ENCODE assay signal across 19 cellular contexts in genomic region chr6:158609455-158610155, GRCh38. TPM values are rescaled to one million over a fixed set of nuclear protein-coding genes. Genes with fewer than 3 reads are reported as not detected.
DNase-seq lines count a peak whose midpoint lies in the region; ATAC-seq, FAIRE-seq and TF ChIP-seq lines count a peak whose summit lies in the region.
"Had no signal": no experiment of that assay in that cellular context is flagged by ENCODE, and none has a peak within 500 bp of the region (broad histone marks: within the 10 kb centered on the region; RNA-seq: fewer than 3 reads in every experiment).

No MANE protein-coding gene starts in this region.

- H3K4me3 ChIP-seq in Caco-2 (ENCODE audit: low read depth, low read length) (no peak overlapping the region), endodermal cell (ENCODE audit: low read length) (no peak overlapping the region)
- H3K4me3 ChIP-seq: GM23248, PC-9 had no signal

- TF ChIP-seq CTCF in Caco-2 (IDR thresholded peaks at IDR 0.05; ENCODE audit: insufficient read depth in 1 of 2, low read depth in 1 of 2, low read length in 1 of 2, severe bottlenecking in 1 of 2, unreplicated experiment in 1 of 2) (no peak), endodermal cell (conservative IDR thresholded peaks at IDR 0.05) (no peak), D721Med (IDR thresholded peaks at IDR 0.05; ENCODE audit: insufficient read depth, missing control alignments) (no peak)

- no peak overlapping the region for H3K27ac Mint-ChIP-seq in activated CD8-positive, alpha-beta memory T cell treated with anti-CD3 and anti-CD28 coated beads, Interleukin-2, amount 10 ng/mL, durations not matched to agents 7 days and 5 days
- peak overlapping the region; percentile 75 for H3K27ac Mint-ChIP-seq in Caco-2 (ENCODE audit: unreplicated experiment)
- peak overlapping the region; percentile 97 for H3K27ac Mint-ChIP-seq in endodermal cell
- H3K27ac Mint-ChIP-seq: CD4-positive, alpha-beta T cell had no signal

- H3K9me3 ChIP-seq in Caco-2 (no peaks in the 10 kb centered on the region), endodermal cell (ENCODE audit: control insufficient read depth, low read length) (peaks cover 2% of the 10 kb centered on the region)
- H3K9me3 ChIP-seq: BE2C had no signal

- H3K4me3 Mint-ChIP-seq in activated CD8-positive, alpha-beta memory T cell treated with anti-CD3 and anti-CD28 coated beads, Interleukin-2, amount 10 ng/mL, durations not matched to agents 7 days and 5 days: no peak overlapping the region
- H3K4me3 Mint-ChIP-seq in Caco-2 (ENCODE audit: unreplicated experiment) (no peak overlapping the region), endodermal cell (no peak overlapping the region)
- H3K4me3 Mint-ChIP-seq: CD4-positive, alpha-beta T cell had no signal

- no peak overlapping the region for H3K27ac ChIP-seq in endodermal cell (ENCODE audit: low read depth, low read length)
- H3K27ac ChIP-seq: GM23248, KMS-11, PC-9 had no signal

- CTCF ChIA-PET in activated CD8-positive, alpha-beta memory T cell treated with anti-CD3 and anti-CD28 coated beads, Interleukin-2, amount 10 ng/mL, durations not matched to agents 7 days and 5 days (lab: Charles Lee): interaction anchor here (1.3 to 2.0 kb wide), 2 partner anchors 9 to 389 kb away, joined by 5 to 10 read pairs; no protein-coding TSS in a partner anchor
- CTCF ChIA-PET in Caco-2 (lab: Charles Lee): no interaction called here

- intact Hi-C loops in Caco-2 (cut with micrococcal nuclease; ENCODE audit: unreplicated experiment) (loop anchor here (2.0 kb wide), 2 partner anchors 73 to 395 kb away; no protein-coding TSS in a partner anchor), sciatic nerve (cut with DNase I) (loop anchor here (10.0 kb wide), 1 partner anchor 385 kb away; no protein-coding TSS in a partner anchor)

- BruUV-seq in Caco-2 (replicated peaks; lab: Mats Ljungman, UMichigan): no TSS peak

- H3K9ac ChIP-seq in endodermal cell (ENCODE audit: extremely low read depth, low read length, poor library complexity, severe bottlenecking): no peak overlapping the region
- H3K9ac ChIP-seq: GM23248, KMS-11 had no signal

- H3K27me3 ChIP-seq in Caco-2 (replicated peaks; ENCODE audit: control insufficient read depth, insufficient read depth, low read length) (no peaks in the 10 kb centered on the region), endodermal cell (ENCODE audit: control insufficient read depth, insufficient read depth, low read length, poor library complexity, severe bottlenecking) (no peaks in the 10 kb centered on the region)
- H3K27me3 ChIP-seq: BE2C had no signal

- peaks cover 47% of the 10 kb centered on the region for H3K36me3 Mint-ChIP-seq in activated CD8-positive, alpha-beta memory T cell treated with anti-CD3 and anti-CD28 coated beads, Interleukin-2, amount 10 ng/mL, durations not matched to agents 7 days and 5 days
- peaks cover 49% of the 10 kb centered on the region for H3K36me3 Mint-ChIP-seq in Caco-2 (ENCODE audit: insufficient read depth, unreplicated experiment)
- peaks cover 54% of the 10 kb centered on the region for H3K36me3 Mint-ChIP-seq in endodermal cell (ENCODE audit: low read depth)

- no peaks in the 10 kb centered on the region for H3K27me3 Mint-ChIP-seq in activated CD8-positive, alpha-beta memory T cell treated with anti-CD3 and anti-CD28 coated beads, Interleukin-2, amount 10 ng/mL, durations not matched to agents 7 days and 5 days
- H3K27me3 Mint-ChIP-seq in Caco-2 (ENCODE audit: insufficient read depth, unreplicated experiment): no peaks in the 10 kb centered on the region
- no peaks in the 10 kb centered on the region for H3K27me3 Mint-ChIP-seq in endodermal cell (ENCODE audit: insufficient read depth)
- H3K27me3 Mint-ChIP-seq: CD4-positive, alpha-beta T cell had no signal

- ATAC-seq in activated CD8-positive, alpha-beta memory T cell treated with anti-CD3 and anti-CD28 coated beads, Interleukin-2, amount 10 ng/mL, durations not matched to agents 7 days and 5 days: no peak
- ATAC-seq in sciatic nerve (peak; percentile 62), GM18907 (IDR thresholded peaks at IDR 0.05; ENCODE audit: unreplicated experiment) (no peak)

- WGBS in endodermal cell (ENCODE audit: insufficient coverage in 1 of 2, insufficient read length in 1 of 2), 2 experiments: 93 to 96% methylated on average over 11 to 13 of the region's 13 CpGs

- POLR2A ChIA-PET in Caco-2 (lab: Charles Lee): no interaction called here

- peak; percentile 27 for DNase-seq in activated CD8-positive, alpha-beta memory T cell treated with anti-CD3 and anti-CD28 coated beads, Interleukin-2, amount 10 ng/mL, durations not matched to agents 7 days and 5 days
- no peak for DNase-seq in activated CD8-positive, alpha-beta memory T cell treated with anti-CD3 and anti-CD28 coated beads, Interleukin-2, amount 50 U/mL, for 4 hours
- DNase-seq in Caco-2 (no peak), endodermal cell (peak; percentile 33), sciatic nerve (ENCODE audit: low spot score) (no peak), D721Med (ENCODE audit: insufficient read length, low spot score) (no peak), NCI-H446 (lab: John Stamatoyannopoulos, UW) (no peak)
- DNase-seq: 8988T; BE2C; CD4-positive, alpha-beta T cell; DMS79 treated with DMSO at 0.1 percent for 48 hours; GM23248; NCI-H1436; NCI-H2029; NCI-H2171 treated with DMSO at 0.1 percent for 48 hours; NCI-H774; PC-9 had no signal

- H3K4me1 Mint-ChIP-seq in activated CD8-positive, alpha-beta memory T cell treated with anti-CD3 and anti-CD28 coated beads, Interleukin-2, amount 10 ng/mL, durations not matched to agents 7 days and 5 days: peaks cover 3% of the 10 kb centered on the region
- H3K4me1 Mint-ChIP-seq in Caco-2 (ENCODE audit: low read depth, unreplicated experiment): peaks cover 41% of the 10 kb centered on the region
- peaks cover 23% of the 10 kb centered on the region for H3K4me1 Mint-ChIP-seq in endodermal cell

- no peak for FAIRE-seq in D721Med (lab: Jason Lieb, UNC)

- H3K4me1 ChIP-seq in Caco-2 (peaks cover 35% of the 10 kb centered on the region), endodermal cell (ENCODE audit: control insufficient read depth, insufficient read depth, low read length) (peaks cover 23% of the 10 kb centered on the region)

- H3K9me3 Mint-ChIP-seq in activated CD8-positive, alpha-beta memory T cell treated with anti-CD3 and anti-CD28 coated beads, Interleukin-2, amount 10 ng/mL, durations not matched to agents 7 days and 5 days (ENCODE audit: low read depth): no peaks in the 10 kb centered on the region
- H3K9me3 Mint-ChIP-seq in Caco-2 (ENCODE audit: unreplicated experiment) (no peaks in the 10 kb centered on the region), endodermal cell (peaks cover 4% of the 10 kb centered on the region)
- H3K9me3 Mint-ChIP-seq: CD4-positive, alpha-beta T cell had no signal

- H3K36me3 ChIP-seq in Caco-2 (ENCODE audit: control insufficient read depth, insufficient read depth, low read length) (peaks cover 4% of the 10 kb centered on the region), endodermal cell (ENCODE audit: control insufficient read depth, insufficient read depth, low read length) (peaks cover 71% of the 10 kb centered on the region)

RNA-seq across cellular contexts. Expression of gene DYNLT1, which starts 34.9 kb away (rescaled TPM):
- total RNA-seq in activated CD8-positive, alpha-beta memory T cell treated with anti-CD3 and anti-CD28 coated beads, Interleukin-2, amount 10 ng/mL, durations not matched to agents 7 days and 5 days: 100 to 1,000 TPM; 109 to 120 TPM
- total RNA-seq in Caco-2 (2022) (95.6 and 96.6 TPM in 2 replicates), endodermal cell (100 to 1,000 TPM; 112 to 148 TPM), sciatic nerve (58.6 TPM)
- polyA plus RNA-seq in endodermal cell (2013, experiment 1 of 2): 172 TPM
- polyA plus RNA-seq in endodermal cell (2013, experiment 2 of 2): 168 TPM

RNA-seq across cellular contexts. Expression of gene SYTL3, which starts 40.2 kb away (rescaled TPM):
- total RNA-seq in activated CD8-positive, alpha-beta memory T cell treated with anti-CD3 and anti-CD28 coated beads, Interleukin-2, amount 10 ng/mL, durations not matched to agents 7 days and 5 days: 100 to 1,000 TPM; 106 to 112 TPM
- 0.86 and 1.1 TPM in 2 replicates for total RNA-seq in Caco-2 (2022)
- total RNA-seq in endodermal cell: under 1 TPM; 0.58 to 0.79 TPM
- 0.46 TPM for polyA plus RNA-seq in endodermal cell (2013, experiment 1 of 2)
- 0.50 TPM for polyA plus RNA-seq in endodermal cell (2013, experiment 2 of 2)
- total RNA-seq in sciatic nerve: 2.5 TPM

RNA-seq across cellular contexts. Expression of gene TMEM181, which starts 49.7 kb away (rescaled TPM):
- 10 to 100 TPM; 14.0 to 17.4 TPM for total RNA-seq in activated CD8-positive, alpha-beta memory T cell treated with anti-CD3 and anti-CD28 coated beads, Interleukin-2, amount 10 ng/mL, durations not matched to agents 7 days and 5 days
- total RNA-seq in Caco-2 (2022): 25.7 and 26.7 TPM in 2 replicates
- total RNA-seq in endodermal cell: 10 to 100 TPM; 21.2 to 21.8 TPM
- polyA plus RNA-seq in endodermal cell (2013, experiment 1 of 2): 20.7 TPM
- 18.7 TPM for polyA plus RNA-seq in endodermal cell (2013, experiment 2 of 2)
- total RNA-seq in sciatic nerve: 18.4 TPM

Comparison
In these comparisons a context has a peak if more than half of its experiments do, and no peak if none do; other contexts are left out.
1. DNase-seq: peak in activated CD8-positive, alpha-beta memory T cell treated with anti-CD3 and anti-CD28 coated beads, Interleukin-2, amount 10 ng/mL, durations not matched to agents 7 days and 5 days (single experiment) and endodermal cell (single experiment); none in activated CD8-positive, alpha-beta memory T cell treated with anti-CD3 and anti-CD28 coated beads, Interleukin-2, amount 50 U/mL, for 4 hours (single experiment), Caco-2 (0 of 2), sciatic nerve (single experiment), D721Med (single experiment) and NCI-H446 (0 of 2).
2. RNA of gene SYTL3, which starts 40.2 kb away (total RNA-seq): 106 to 112 TPM in activated CD8-positive, alpha-beta memory T cell treated with anti-CD3 and anti-CD28 coated beads, Interleukin-2, amount 10 ng/mL, durations not matched to agents 7 days and 5 days; 2.5 TPM in sciatic nerve (single experiment), 0.86 to 1.1 TPM in Caco-2 and 0.58 to 0.79 TPM in endodermal cell; every median in the first group is over 10 times any median in the second.